ENCODE assay signal across 8 cellular contexts in the genomic region with DNA sequence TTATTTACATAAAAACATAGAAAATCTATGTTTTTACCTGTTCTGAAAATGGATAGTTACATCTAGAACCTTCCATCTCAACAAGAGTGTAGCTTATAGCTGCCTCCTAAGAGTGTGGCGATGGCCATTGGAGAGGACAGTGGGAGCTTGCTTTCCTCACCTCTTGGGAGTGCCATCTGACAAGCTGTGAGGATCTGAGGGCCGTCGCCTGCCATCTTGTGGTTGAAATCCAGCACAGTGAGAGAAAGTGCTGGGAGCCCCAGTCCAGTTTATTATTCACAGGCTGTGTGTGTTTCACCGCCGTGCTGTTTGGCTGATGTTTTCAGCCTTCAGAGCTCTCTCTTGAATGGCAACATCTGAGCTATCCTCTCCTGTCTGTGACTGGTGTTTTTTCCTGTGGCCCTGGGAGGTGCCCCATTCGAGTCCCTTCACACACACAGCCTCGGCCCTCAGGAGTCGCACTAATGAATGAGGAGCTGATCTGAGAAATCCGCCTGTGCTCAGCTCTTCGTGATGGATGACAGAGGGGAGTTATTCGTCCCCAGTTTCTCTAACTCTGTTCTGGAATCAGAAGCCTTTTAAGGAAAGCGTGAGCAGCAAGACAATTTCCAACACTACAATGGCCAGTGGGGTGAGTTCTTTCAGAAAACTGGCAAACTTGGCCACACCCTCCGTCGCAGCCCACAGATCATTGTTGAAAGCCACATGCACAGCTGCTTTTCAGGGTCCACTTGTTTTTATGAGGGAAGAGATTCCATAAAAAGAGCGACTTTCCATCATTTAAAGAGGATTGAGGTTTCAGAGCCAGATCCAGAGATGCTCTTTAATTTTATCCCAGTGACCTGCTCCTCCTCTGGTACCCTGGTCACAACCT.
DNase-seq lines count a peak whose midpoint lies in the region; TF ChIP-seq lines count a peak whose summit lies in the region.

No MANE protein-coding gene starts in this region.

- H3K36me3 ChIP-seq in A673 (ENCODE audit: insufficient read depth, low read length, poor library complexity, severe bottlenecking) (no peaks in the 10 kb centered on the region), KMS-11 (ENCODE audit: insufficient read depth) (no peaks in the 10 kb centered on the region), liver (ENCODE audit: control insufficient read depth in 4 of 4, insufficient read depth in 3 of 4, low read depth in 1 of 4, low read length in 3 of 4) (no peaks in the 10 kb centered on the region), transverse colon (no peaks in the 10 kb centered on the region)

- intact Hi-C loops in A673 (cut with micrococcal nuclease; ENCODE audit: unreplicated experiment) (loop anchor here (2.0 to 5.0 kb wide), 2 partner anchors 157 to 228 kb away; no protein-coding TSS in a partner anchor), dorsolateral prefrontal cortex (cut with DNase I) (loop anchor here (1.0 to 5.0 kb wide), 4 partner anchors 74 to 222 kb away; a partner anchor contains a TSS), transverse colon (cut with DNase I; ENCODE audit: low total_unique reads) (loop anchor here (5.0 kb wide), 1 partner anchor 227 kb away; no protein-coding TSS in a partner anchor)

- H3K9me3 ChIP-seq in A673 (ENCODE audit: low read depth, low read length, poor library complexity, severe bottlenecking) (no peaks in the 10 kb centered on the region), liver (ENCODE audit: control insufficient read depth in 4 of 4, low read length in 3 of 4) (no peaks in the 10 kb centered on the region), transverse colon (no peaks in the 10 kb centered on the region)

- TF ChIP-seq POLR2A in transverse colon (IDR thresholded peaks at IDR 0.05): no peak

- DNase-seq in A673 (ENCODE audit: low spot score) (peak; percentile 83), RWPE1 (ENCODE audit: low spot score) (peak; percentile 82), dorsolateral prefrontal cortex (peak; percentile 74 to 92 (median 86)), transverse colon (peak; percentile 26)
- DNase-seq in activated CD8-positive, alpha-beta memory T cell treated with anti-CD3 and anti-CD28 coated beads, Interleukin-2, amount 50 U/mL, for 48 hours: no peak

- peak; percentile 88 to 89 for TF ChIP-seq RAD21 in liver (IDR thresholded peaks at IDR 0.05)

- in situ Hi-C loops in transverse colon (cut with MboI; ENCODE audit: low pct_ligation_motif_present in 1 of 4, low pct_unique_long_range_greater_than_20kb in 1 of 4, low sequenced_read_pairs in 3 of 4): loop anchor here (10.0 to 25.0 kb wide), 4 partner anchors 222 to 253 kb away; no protein-coding TSS in a partner anchor

- H3K4me2 ChIP-seq in KMS-11: no peak overlapping the region

- H3K4me3 ChIP-seq in A673 (ENCODE audit: low read depth, low read length, poor library complexity, severe bottlenecking) (no peak overlapping the region), KMS-11 (IDR thresholded peaks at IDR 0.05; ENCODE audit: insufficient read depth, low read depth, low read length) (no peak overlapping the region), dorsolateral prefrontal cortex (peak overlapping the region in 44 of 59 donors; percentile 5 to 60 (median 36)), liver (ENCODE audit: low read depth in 1 of 3, low read length in 3 of 3) (no peak overlapping the region), transverse colon (no peak overlapping the region)

- no TSS peak for BruUV-seq in A673 (replicated peaks; lab: Mats Ljungman, UMichigan)

- no peak overlapping the region for H3K27ac ChIP-seq in A673 (ENCODE audit: low read depth, low read length, poor library complexity, severe bottlenecking)
- no peak overlapping the region for H3K27ac ChIP-seq in KMS-11
- H3K27ac ChIP-seq in RWPE1: no peak overlapping the region
- H3K27ac ChIP-seq in dorsolateral prefrontal cortex: peak overlapping the region in 25 of 59 donors; percentile 9 to 72 (median 35)
- no peak overlapping the region for H3K27ac ChIP-seq in liver (ENCODE audit: low read depth in 1 of 2, low read length in 2 of 2)
- H3K27ac ChIP-seq in transverse colon: no peak overlapping the region

- POLR2A ChIA-PET in A673 (lab: Charles Lee; ENCODE audit: low non-redundant PET) (interaction anchor here (0.6 kb wide), 1 partner anchor 676 kb away, joined by 4 read pairs; no protein-coding TSS in a partner anchor), RWPE1 (lab: Yijun Ruan, JAX; ENCODE audit: low non-redundant PET) (interaction anchor here (0.6 kb wide), 1 partner anchor 221 kb away, joined by 4 read pairs; no protein-coding TSS in a partner anchor)

- no peak overlapping the region for H2AFZ ChIP-seq in KMS-11 (ENCODE audit: low read depth)

- H3K79me2 ChIP-seq in KMS-11 (ENCODE audit: insufficient read depth, low read depth): no peaks in the 10 kb centered on the region

- WGBS in liver: 50% methylated on average over 15 of the region's 15 CpGs
- WGBS in transverse colon (ENCODE audit: low coverage in 1 of 2), 2 donors: 30 to 54% methylated on average over 2 to 15 of the region's 15 CpGs

- TF ChIP-seq EP300 in transverse colon (IDR thresholded peaks at IDR 0.05; ENCODE audit: low read depth): no peak

- TF ChIP-seq CTCF in A673 (conservative IDR thresholded peaks at IDR 0.05; ENCODE audit: low read depth, low read length): peak; percentile 85
- peak; percentile 47 for TF ChIP-seq CTCF in GM12874 (IDR thresholded peaks at IDR 0.05; ENCODE audit: insufficient read depth, low read depth, low read length)
- peak; percentile 24; the same call in 1 of the 2 replicates for TF ChIP-seq CTCF in KMS-11 (conservative IDR thresholded peaks at IDR 0.05; ENCODE audit: low read depth, low read length)
- peak; percentile 84 for TF ChIP-seq CTCF in RWPE1 (conservative IDR thresholded peaks at IDR 0.05; ENCODE audit: low read depth)
- peak; percentile 60 to 95 (median 88) for TF ChIP-seq CTCF in dorsolateral prefrontal cortex (IDR thresholded peaks at IDR 0.05 in 54 of 56, conservative IDR thresholded peaks at IDR 0.05 in 2 of 56; ENCODE audit: low read depth in 1 of 56, partially characterized antibody in 56 of 56)
- TF ChIP-seq CTCF in liver (IDR thresholded peaks at IDR 0.05; ENCODE audit: low read depth, low read length, missing input control): peak; percentile 76
- peak; percentile 30 to 54 (median 43) for TF ChIP-seq CTCF in transverse colon (IDR thresholded peaks at IDR 0.05)

- CTCF ChIA-PET in A673 (lab: Charles Lee): interaction anchor here (0.7 to 1.3 kb wide), 6 partner anchors 11 to 550 kb away, joined by 3 to 8 read pairs (median 4); a partner anchor contains a TSS
- CTCF ChIA-PET in RWPE1 (lab: Yijun Ruan, JAX): interaction anchor here (0.5 to 2.4 kb wide), 22 partner anchors 14 to 474 kb away, joined by 3 to 16 read pairs (median 4); a partner anchor contains a TSS

- H3K9ac ChIP-seq in KMS-11 (no peak overlapping the region), liver (ENCODE audit: low read depth in 1 of 2, low read length in 2 of 2) (no peak overlapping the region)

- H4K20me1 ChIP-seq in KMS-11 (ENCODE audit: insufficient read depth): no peaks in the 10 kb centered on the region

- H3K27me3 ChIP-seq in A673 (replicated peaks; ENCODE audit: insufficient read depth, low read depth, low read length, poor library complexity) (peaks cover 12% of the 10 kb centered on the region), KMS-11 (ENCODE audit: insufficient read depth, low read depth) (no peaks in the 10 kb centered on the region), dorsolateral prefrontal cortex (no peaks in the 10 kb centered on the region), liver (ENCODE audit: control insufficient read depth in 4 of 4, insufficient read depth in 4 of 4, low read length in 3 of 4) (peaks cover 0 to 4% (median 0%) of the 10 kb centered on the region in 4 donors), transverse colon (no peaks in the 10 kb centered on the region)

- H3K4me1 ChIP-seq in A673 (ENCODE audit: insufficient read depth, low read length, poor library complexity, severe bottlenecking) (no peaks in the 10 kb centered on the region), KMS-11 (ENCODE audit: low read depth, poor library complexity, severe bottlenecking) (no peaks in the 10 kb centered on the region), liver (ENCODE audit: control insufficient read depth in 4 of 4, insufficient read depth in 4 of 4, low read length in 3 of 4) (no peaks in the 10 kb centered on the region), transverse colon (no peaks in the 10 kb centered on the region)

TF ChIP-seq in liver, 16 proteins besides CTCF, POLR2A, EP300 and RAD21:
- no peak for TF ChIP-seq GABPA (IDR thresholded peaks at IDR 0.05 in 1 of 2, conservative IDR thresholded peaks at IDR 0.05 in 1 of 2)
- TF ChIP-seq YY1 (IDR thresholded peaks at IDR 0.05): no peak
TF ChIP-seq in liver: peak in this region for 0.

Comparison
In these comparisons a context has a peak if more than half of its experiments do, and no peak if none do; other contexts are left out.
1. H3K4me3 ChIP-seq: peak in dorsolateral prefrontal cortex (44 of 59); none in A673 (single experiment), KMS-11 (single experiment), liver (0 of 3) and transverse colon (0 of 4).
2. CTCF ChIP-seq: peak in every context shown above with its lines; median percentile 88 in dorsolateral prefrontal cortex; 85 in A673; 84 in RWPE1; 76 in liver; 47 in GM12874; 43 in transverse colon; 24 in KMS-11.